Comparison of ENCODE assay signal across 9 cellular contexts in genomic region chrX:110992611-110993010, GRCh38.
DNase-seq lines count a peak whose midpoint lies in the region; ATAC-seq and TF ChIP-seq lines count a peak whose summit lies in the region.
"Had no signal": no experiment of that assay in that cellular context is flagged by ENCODE, and none has a peak within 500 bp of the region (broad histone marks: within the 10 kb centered on the region; RNA-seq: fewer than 3 reads in every experiment).

No MANE protein-coding gene starts in this region.

- H4K8ac ChIP-seq in IMR-90 (ENCODE audit: low read depth in 2 of 2, low read length in 2 of 2), result no peak overlapping the region

- ATAC-seq in left cardiac atrium (no peak), IMR-90 (ENCODE audit: low read depth) (no peak), WTC11 (peak; percentile 72), GM18519 (IDR thresholded peaks at IDR 0.05; ENCODE audit: low FRiP score, unreplicated experiment) (no peak)

- H2BK120ac ChIP-seq in IMR-90 (ENCODE audit: low read depth, low read length), result no peak overlapping the region

- DNase-seq in cardiac muscle cell (ENCODE audit: low read depth in 1 of 2, low spot score in 1 of 2) (peak; percentile 27 to 52), left cardiac atrium (no peak), IMR-90 (peak; percentile 13), WTC11 (ENCODE audit: low spot score) (peak; percentile 28), head of caudate nucleus (peak in 26 of 42 donors; percentile 1 to 57 (median 16)), testis (peak; percentile 26), middle frontal gyrus (ENCODE audit: extremely low spot score, low spot score) (no peak)
- DNase-seq: stimulated activated naive B cell treated with anti-CD40 and anti-IgM and Interleukin-4, amounts not matched to agents 10 μg/mL and 1 μg/mL and 100 μg/mL, for 72 hours had no signal

- no peak overlapping the region for H2BK20ac ChIP-seq in IMR-90 (ENCODE audit: low read depth, low read length)

- no peak overlapping the region for H3K4me3 ChIP-seq in cardiac muscle cell
- H3K4me3 ChIP-seq in IMR-90 (ENCODE audit: insufficient read depth, low read depth, low read length), result no peak overlapping the region
- no peak overlapping the region for H3K4me3 ChIP-seq in testis

- H4K5ac ChIP-seq in IMR-90 (ENCODE audit: low read depth, low read length), result no peak overlapping the region

- H4K20me1 ChIP-seq in IMR-90 (ENCODE audit: insufficient read depth, low read length), result no peaks in the 10 kb centered on the region

- H3K9me3 ChIP-seq in cardiac muscle cell (ENCODE audit: low read depth), result no peaks in the 10 kb centered on the region
- H3K9me3 ChIP-seq in IMR-90 (ENCODE audit: control insufficient read depth, insufficient read depth, low read length), result no peaks in the 10 kb centered on the region
- H3K9me3 ChIP-seq in testis, result no peaks in the 10 kb centered on the region

- no peaks in the 10 kb centered on the region for H3K36me3 Mint-ChIP-seq in WTC11
- H3K36me3 Mint-ChIP-seq: stimulated activated naive B cell treated with anti-CD40 and anti-IgM and Interleukin-4, amounts not matched to agents 10 μg/mL and 1 μg/mL and 100 μg/mL, for 72 hours had no signal

- no peak overlapping the region for H3K23ac ChIP-seq in IMR-90 (ENCODE audit: low read depth, low read length)

- peak; percentile 35 for TF ChIP-seq RAD21 in IMR-90 (IDR thresholded peaks at IDR 0.05; ENCODE audit: low read length)

- CTCF ChIA-PET in IMR-90 (lab: Yijun Ruan, JAX), result no interaction called here
- CTCF ChIA-PET in WTC11 (lab: Charles Lee), result interaction anchor here (0.6 to 1.7 kb wide), 4 partner anchors 12 to 108 kb away, joined by 4 to 6 read pairs (median 6); no protein-coding TSS in a partner anchor

- H3K27me3 ChIP-seq in cardiac muscle cell, result no peaks in the 10 kb centered on the region
- H3K27me3 ChIP-seq in IMR-90 (ENCODE audit: control insufficient read depth, insufficient read depth, low read length), result peaks cover 11% of the 10 kb centered on the region
- H3K27me3 ChIP-seq in testis, result no peaks in the 10 kb centered on the region

- H3K27ac ChIP-seq in cardiac muscle cell (no peak overlapping the region), IMR-90 (ENCODE audit: insufficient read depth, low read length) (no peak overlapping the region), testis (no peak overlapping the region)

- no peak overlapping the region for H2BK15ac ChIP-seq in IMR-90 (ENCODE audit: low read depth, low read length)

- no peak overlapping the region for H3K56ac ChIP-seq in IMR-90 (ENCODE audit: extremely low read depth, insufficient read depth, low read length)

- no peaks in the 10 kb centered on the region for H3K79me1 ChIP-seq in IMR-90 (ENCODE audit: low read depth in 1 of 2, low read length in 2 of 2)

- H2AFZ ChIP-seq in IMR-90 (replicated peaks; ENCODE audit: low read length, poor library complexity), result no peak overlapping the region

- H3K9ac ChIP-seq in IMR-90 (ENCODE audit: low read depth, low read length), result no peak overlapping the region

- in situ Hi-C loops in IMR-90 (cut with MboI; ENCODE audit: low sequenced_read_pairs), result no loop called here

- H3K4me3 Mint-ChIP-seq in WTC11, result no peak overlapping the region
- H3K4me3 Mint-ChIP-seq: stimulated activated naive B cell treated with anti-CD40 and anti-IgM and Interleukin-4, amounts not matched to agents 10 μg/mL and 1 μg/mL and 100 μg/mL, for 72 hours had no signal

- dilution Hi-C loops in IMR-90 (cut with HindIII; ENCODE audit: low sequenced_read_pairs, unreplicated experiment), result no loop called here

- no peak for TF ChIP-seq POLR2A in IMR-90 (IDR thresholded peaks at IDR 0.05; ENCODE audit: low read depth, low read length)
- no peak for TF ChIP-seq POLR2A in testis (IDR thresholded peaks at IDR 0.05)

- H3K9me1 ChIP-seq in IMR-90 (ENCODE audit: insufficient read depth, low read length), result no peaks in the 10 kb centered on the region

- no peak overlapping the region for H4K91ac ChIP-seq in IMR-90 (ENCODE audit: insufficient read depth, low read depth, low read length)

- H2AK5ac ChIP-seq in IMR-90 (ENCODE audit: low read depth, low read length), result no peak overlapping the region

- H3K4me1 ChIP-seq in cardiac muscle cell (ENCODE audit: low read depth) (no peaks in the 10 kb centered on the region), IMR-90 (ENCODE audit: control insufficient read depth, insufficient read depth, low read length) (no peaks in the 10 kb centered on the region), testis (no peaks in the 10 kb centered on the region)

- no peak overlapping the region for H3K18ac ChIP-seq in IMR-90 (ENCODE audit: low read depth, low read length)

- no peaks in the 10 kb centered on the region for H3K4me1 Mint-ChIP-seq in WTC11
- H3K4me1 Mint-ChIP-seq: stimulated activated naive B cell treated with anti-CD40 and anti-IgM and Interleukin-4, amounts not matched to agents 10 μg/mL and 1 μg/mL and 100 μg/mL, for 72 hours had no signal

- H3K14ac ChIP-seq in IMR-90 (replicated peaks; ENCODE audit: low read depth, low read length), result no peak overlapping the region

- H2AK9ac ChIP-seq in IMR-90 (replicated peaks; ENCODE audit: low read depth, low read length, poor library complexity), result no peak overlapping the region

- no CpG with 5 or more reads among the region's 8 CpGs for WGBS in IMR-90 (ENCODE audit: extremely low coverage in 2 of 2, insufficient read length in 1 of 2), 2 experiments
- WGBS in testis, 2 donors, result 32 to 44% methylated on average over 8 of the region's 8 CpGs

- no peak overlapping the region for H2BK5ac ChIP-seq in IMR-90 (ENCODE audit: low read depth, low read length, poor library complexity, severe bottlenecking)

- POLR2A ChIA-PET in IMR-90 (lab: Charles Lee; ENCODE audit: unreplicated experiment), result no interaction called here
- POLR2A ChIA-PET in WTC11 (lab: Charles Lee), result no interaction called here

- no peaks in the 10 kb centered on the region for H3K27me3 Mint-ChIP-seq in WTC11 (ENCODE audit: low read depth)

- H3K4me2 ChIP-seq in IMR-90 (ENCODE audit: low read depth, low read length), result no peak overlapping the region

- H3K9me3 Mint-ChIP-seq in WTC11, result no peaks in the 10 kb centered on the region
- H3K9me3 Mint-ChIP-seq: stimulated activated naive B cell treated with anti-CD40 and anti-IgM and Interleukin-4, amounts not matched to agents 10 μg/mL and 1 μg/mL and 100 μg/mL, for 72 hours had no signal

- H3K36me3 ChIP-seq in cardiac muscle cell, result no peaks in the 10 kb centered on the region
- H3K36me3 ChIP-seq in IMR-90 (ENCODE audit: control insufficient read depth, insufficient read depth, low read length), result no peaks in the 10 kb centered on the region
- no peaks in the 10 kb centered on the region for H3K36me3 ChIP-seq in testis (ENCODE audit: low read depth, missing control alignments)

- TF ChIP-seq CTCF in cardiac muscle cell (IDR thresholded peaks at IDR 0.05; ENCODE audit: low read depth, low read length) (peak; percentile 44), IMR-90 (conservative IDR thresholded peaks at IDR 0.05; ENCODE audit: low read depth, low read length) (peak; percentile 44), WTC11 (IDR thresholded peaks at IDR 0.05) (no peak), testis (IDR thresholded peaks at IDR 0.05) (peak in 2 of 3 experiments; percentile 16 to 18)

- H3K27ac Mint-ChIP-seq in WTC11, result no peak overlapping the region
- H3K27ac Mint-ChIP-seq: stimulated activated naive B cell treated with anti-CD40 and anti-IgM and Interleukin-4, amounts not matched to agents 10 μg/mL and 1 μg/mL and 100 μg/mL, for 72 hours had no signal

- no TSS peak for BruUV-seq in IMR-90 (replicated peaks; lab: Mats Ljungman, UMichigan)

- intact Hi-C loops in left cardiac atrium (cut with DNase I), result no loop called here
- intact Hi-C loops in IMR-90 (cut with micrococcal nuclease), result loop anchor here (1.0 kb wide), 2 partner anchors 108 to 252 kb away; no protein-coding TSS in a partner anchor
- intact Hi-C loops in head of caudate nucleus (cut with DNase I), result no loop called here
- intact Hi-C loops in testis (cut with DNase I; ENCODE audit: low total_unique reads), result no loop called here

- H3K4ac ChIP-seq in IMR-90 (ENCODE audit: low read depth, low read length), result no peak overlapping the region

TF ChIP-seq in IMR-90, 13 proteins besides CTCF, POLR2A, EP300 and RAD21:
- TF ChIP-seq FOS (IDR thresholded peaks at IDR 0.05; ENCODE audit: low read depth, low read length) (no peak), SMC3 (IDR thresholded peaks at IDR 0.05; ENCODE audit: low read depth, low read length) (peak; percentile 57)

TF ChIP-seq in WTC11, 78 proteins besides CTCF, POLR2A, EP300 and RAD21 (continues in another document):
- no peak for TF ChIP-seq ATF2 (CRISPR knock-in tag; IDR thresholded peaks at IDR 0.05; ENCODE audit: borderline replicate concordance, low read depth)
- no peak for TF ChIP-seq ZNF281 (CRISPR knock-in tag; IDR thresholded peaks at IDR 0.05)
- TF ChIP-seq ESRRA (CRISPR knock-in tag; IDR thresholded peaks at IDR 0.05; ENCODE audit: borderline replicate concordance), result no peak

Comparison
In these comparisons a context has a peak if more than half of its experiments do, and no peak if none do; other contexts are left out.
1. DNase-seq: peak in cardiac muscle cell (2 of 2), IMR-90 (single experiment), WTC11 (single experiment), head of caudate nucleus (26 of 42) and testis (single experiment); none in left cardiac atrium (single experiment) and middle frontal gyrus (single experiment).